ENCODE assay signal across 8 cellular contexts in the genomic region with DNA sequence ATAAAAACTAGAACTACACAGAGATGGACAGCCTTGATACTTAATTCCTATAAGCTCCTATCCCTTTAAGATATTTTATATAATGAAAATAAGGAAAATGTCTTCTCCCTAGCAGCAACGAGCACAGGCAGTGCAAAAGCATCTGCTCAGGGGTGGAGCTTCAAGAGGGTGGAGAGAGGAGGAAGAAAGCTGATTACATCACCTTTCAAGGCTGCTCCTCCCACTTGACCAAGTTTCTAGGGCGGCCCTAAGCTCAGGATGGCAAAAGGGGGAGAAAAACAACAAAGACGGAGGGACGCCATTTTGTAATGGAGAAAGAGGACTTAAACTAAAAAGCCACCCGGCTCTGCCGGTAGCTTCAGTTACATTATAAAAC. TPM values are rescaled to one million over a fixed set of nuclear protein-coding genes. Genes with fewer than 3 reads are reported as not detected.
DNase-seq lines count a peak whose midpoint lies in the region; ATAC-seq and TF ChIP-seq lines count a peak whose summit lies in the region.

No MANE protein-coding gene starts in this region.

- peak overlapping the region; percentile 99 to 100 (median 100) for H3K27ac Mint-ChIP-seq in naive B cell
- H3K27ac Mint-ChIP-seq in stimulated activated effector memory CD8-positive, alpha-beta T cell treated with anti-CD3 and anti-CD28 coated beads, Interleukin-12 subunit alpha, Interleukin-12 subunit beta, amount 100 ng/mL, for 72 hours, result peak overlapping the region; percentile 100

- TF ChIP-seq CTCF in LNCaP clone FGC (IDR thresholded peaks at IDR 0.05; ENCODE audit: control insufficient read depth, extremely low read depth, insufficient read depth), result no peak
- TF ChIP-seq CTCF in fibroblast of lung (conservative IDR thresholded peaks at IDR 0.05 in 1 of 2, IDR thresholded peaks at IDR 0.05 in 1 of 2; ENCODE audit: low read depth in 1 of 2, low read length in 2 of 2), result no peak

- H3K9me3 ChIP-seq in fibroblast of lung (ENCODE audit: control insufficient read depth, insufficient read depth, low read depth, low read length), result no peaks in the 10 kb centered on the region

- peaks cover 42% of the 10 kb centered on the region for H3K79me2 ChIP-seq in fibroblast of lung (ENCODE audit: control insufficient read depth, insufficient read depth, low read length)

- H3K4me2 ChIP-seq in fibroblast of lung (ENCODE audit: extremely low read depth, insufficient read depth, low read length), result peak overlapping the region; percentile 100

- H3K4me3 Mint-ChIP-seq in naive B cell, result peak overlapping the region; percentile 94 to 100 (median 98)
- peak overlapping the region; percentile 87 for H3K4me3 Mint-ChIP-seq in stimulated activated effector memory CD8-positive, alpha-beta T cell treated with anti-CD3 and anti-CD28 coated beads, Interleukin-12 subunit alpha, Interleukin-12 subunit beta, amount 100 ng/mL, for 72 hours

- peak; percentile 96 for DNase-seq in COR-L47 (lab: John Stamatoyannopoulos, UW)
- peak; percentile 94 for DNase-seq in LNCaP clone FGC (ENCODE audit: low read depth)
- peak; percentile 97 for DNase-seq in RPMI7951 (ENCODE audit: low read depth)
- peak; percentile 53 to 71 for DNase-seq in activated T-helper 1 cell treated with anti-CD3 and anti-CD28 coated beads, Interleukin-2, amount 50 U/mL, for 16 hours (ENCODE audit: low read depth in 1 of 2, low spot score in 1 of 2)
- DNase-seq in fibroblast of lung (ENCODE audit: low read depth in 2 of 2), result peak; percentile 96 to 99
- DNase-seq in naive B cell, result peak; percentile 89
- peak; percentile 53 to 85 for DNase-seq in stimulated activated effector memory CD8-positive, alpha-beta T cell treated with anti-CD3 and anti-CD28 coated beads, Interleukin-12 subunit alpha, Interleukin-12 subunit beta, amount 100 ng/mL, for 72 hours (ENCODE audit: low spot score in 2 of 2)

- peaks cover 37 to 65% (median 54%) of the 10 kb centered on the region in 3 donors for H3K4me1 Mint-ChIP-seq in naive B cell
- H3K4me1 Mint-ChIP-seq in stimulated activated effector memory CD8-positive, alpha-beta T cell treated with anti-CD3 and anti-CD28 coated beads, Interleukin-12 subunit alpha, Interleukin-12 subunit beta, amount 100 ng/mL, for 72 hours, result peaks cover 80% of the 10 kb centered on the region

- no peak overlapping the region for H2AFZ ChIP-seq in fibroblast of lung (ENCODE audit: low read length)

- H3K4me1 ChIP-seq in fibroblast of lung (ENCODE audit: control insufficient read depth, extremely low read depth, insufficient read depth, low read length), result peaks cover 16% of the 10 kb centered on the region

- H3K36me3 ChIP-seq in fibroblast of lung (ENCODE audit: control insufficient read depth, insufficient read depth, low read length), result peaks cover 3% of the 10 kb centered on the region

- peak overlapping the region; percentile 14 for H3K9ac ChIP-seq in fibroblast of lung (ENCODE audit: insufficient read depth, low read length)

- H3K27me3 Mint-ChIP-seq in naive B cell, result no peaks in the 10 kb centered on the region

- H4K20me1 ChIP-seq in fibroblast of lung (ENCODE audit: control insufficient read depth, extremely low read depth, insufficient read depth, low read length), result no peaks in the 10 kb centered on the region

- H3K9me3 Mint-ChIP-seq in naive B cell, result peaks cover 0 to 4% (median 0%) of the 10 kb centered on the region in 7 donors
- H3K9me3 Mint-ChIP-seq in stimulated activated effector memory CD8-positive, alpha-beta T cell treated with anti-CD3 and anti-CD28 coated beads, Interleukin-12 subunit alpha, Interleukin-12 subunit beta, amount 100 ng/mL, for 72 hours, result no peaks in the 10 kb centered on the region

- H3K27me3 ChIP-seq in fibroblast of lung (ENCODE audit: control insufficient read depth, insufficient read depth, low read length), result no peaks in the 10 kb centered on the region

- peaks cover 22 to 30% of the 10 kb centered on the region in 2 donors for H3K36me3 Mint-ChIP-seq in naive B cell
- peaks cover 97% of the 10 kb centered on the region for H3K36me3 Mint-ChIP-seq in stimulated activated effector memory CD8-positive, alpha-beta T cell treated with anti-CD3 and anti-CD28 coated beads, Interleukin-12 subunit alpha, Interleukin-12 subunit beta, amount 100 ng/mL, for 72 hours

- H3K27ac ChIP-seq in fibroblast of lung (ENCODE audit: insufficient read depth, low read length), result peak overlapping the region; percentile 98

- ATAC-seq in GM21529 (IDR thresholded peaks at IDR 0.05; ENCODE audit: unreplicated experiment) (peak; percentile 54), naive B cell (ENCODE audit: low read depth in 2 of 2) (peak; percentile 59 to 60)
- ATAC-seq in stimulated activated effector memory CD8-positive, alpha-beta T cell treated with anti-CD3 and anti-CD28 coated beads, Interleukin-12 subunit alpha, Interleukin-12 subunit beta, amount 100 ng/mL, for 72 hours, result peak; percentile 72

- H3K4me3 ChIP-seq in LNCaP clone FGC (ENCODE audit: low read depth, low read length) (peak overlapping the region; percentile 79), fibroblast of lung (replicated peaks in 1 of 4; ENCODE audit: control extremely low read depth in 1 of 4, insufficient read depth in 1 of 4, low read depth in 3 of 4, low read length in 4 of 4) (peak overlapping the region; percentile 63 to 98 (median 94))

RNA-seq across cellular contexts. Expression of gene PPP1R10, which starts 2.2 kb away (rescaled TPM):
- total RNA-seq in RPMI7951 (2014; rRNA removed; shearing (Covaris generic)), result 20.8 and 36.8 TPM in 2 replicates
- 18.2 and 28.2 TPM in 2 replicates for total RNA-seq in fibroblast of lung
- 25.2 and 35.5 TPM in 2 replicates for polyA plus RNA-seq in fibroblast of lung
- 23.7 and 25.5 TPM in 2 replicates for polyA plus RNA-seq in fibroblast of lung (2012)
- 41.8 and 43.9 TPM in 2 replicates for polyA minus RNA-seq in fibroblast of lung (ENCODE audit: low replicate concordance)
- polyA plus RNA-seq in naive B cell (ENCODE audit: low read depth in 6 of 6), result 10 to 100 TPM in 5 of 6 donors, 1 to 10 TPM in 1; 7.8 to 27.9 (median 25.9) TPM

RNA-seq across cellular contexts. Expression of gene MRPS18B, which starts 2.8 kb away (rescaled TPM):
- total RNA-seq in RPMI7951 (2014; rRNA removed; shearing (Covaris generic)), result 78.4 and 122 TPM in 2 replicates
- 76.8 and 85.5 TPM in 2 replicates for total RNA-seq in fibroblast of lung
- 53.1 and 79.5 TPM in 2 replicates for polyA plus RNA-seq in fibroblast of lung
- polyA plus RNA-seq in fibroblast of lung (2012), result 43.1 and 62.7 TPM in 2 replicates
- 51.0 and 75.7 TPM in 2 replicates for polyA minus RNA-seq in fibroblast of lung (ENCODE audit: low replicate concordance)
- polyA plus RNA-seq in naive B cell (ENCODE audit: low read depth in 6 of 6), result 100 to 1,000 TPM; 101 to 221 (median 142) TPM

RNA-seq across cellular contexts. Expression of gene ATAT1, which starts 11.8 kb away (rescaled TPM):
- 7.7 and 11.3 TPM in 2 replicates for total RNA-seq in RPMI7951 (2014; rRNA removed; shearing (Covaris generic))
- total RNA-seq in fibroblast of lung, result 3.9 and 5.1 TPM in 2 replicates
- polyA plus RNA-seq in fibroblast of lung (6.8 and 8.8 TPM in 2 replicates), naive B cell (ENCODE audit: low read depth in 6 of 6) (1 to 10 TPM in 5 of 6 donors, under 1 TPM in 1; 0.79 to 4.1 (median 2.0) TPM)
- 5.4 and 8.1 TPM in 2 replicates for polyA plus RNA-seq in fibroblast of lung (2012)
- polyA minus RNA-seq in fibroblast of lung (ENCODE audit: low replicate concordance), result 7.6 and 11.5 TPM in 2 replicates

RNA-seq across cellular contexts. Expression of gene C6orf136, which starts 32.1 kb away (rescaled TPM):
- total RNA-seq in RPMI7951 (2014; rRNA removed; shearing (Covaris generic)), result 7.1 and 7.4 TPM in 2 replicates
- total RNA-seq in fibroblast of lung, result 2.5 and 4.4 TPM in 2 replicates
- polyA plus RNA-seq in fibroblast of lung (3.6 and 6.3 TPM in 2 replicates), naive B cell (ENCODE audit: low read depth in 6 of 6) (10 to 100 TPM in 4 of 6 donors, 1 to 10 TPM in 2; 8.1 to 15.5 (median 12.2) TPM)
- 6.3 and 10.7 TPM in 2 replicates for polyA plus RNA-seq in fibroblast of lung (2012)
- polyA minus RNA-seq in fibroblast of lung (ENCODE audit: low replicate concordance), result 10.6 and 19.9 TPM in 2 replicates

RNA-seq across cellular contexts. Expression of gene ABCF1, which starts 43.6 kb away (rescaled TPM):
- total RNA-seq in RPMI7951 (2014; rRNA removed; shearing (Covaris generic)), result 38.9 and 42.9 TPM in 2 replicates
- total RNA-seq in fibroblast of lung, result 35.5 and 37.2 TPM in 2 replicates
- polyA plus RNA-seq in fibroblast of lung (49.2 and 62.6 TPM in 2 replicates), naive B cell (ENCODE audit: low read depth in 6 of 6) (10 to 100 TPM; 11.5 to 31.0 (median 19.3) TPM)
- polyA plus RNA-seq in fibroblast of lung (2012), result 74.7 and 79.2 TPM in 2 replicates
- 81.9 and 133 TPM in 2 replicates for polyA minus RNA-seq in fibroblast of lung (ENCODE audit: low replicate concordance)

Comparison
In these comparisons a context has a peak if more than half of its experiments do, and no peak if none do; other contexts are left out.
1. Peak in every context shown above with its lines: DNase-seq, ATAC-seq, H3K4me3 ChIP-seq and H3K27ac ChIP-seq.